ENCODE assay signal across 14 cellular contexts in the genomic region with DNA sequence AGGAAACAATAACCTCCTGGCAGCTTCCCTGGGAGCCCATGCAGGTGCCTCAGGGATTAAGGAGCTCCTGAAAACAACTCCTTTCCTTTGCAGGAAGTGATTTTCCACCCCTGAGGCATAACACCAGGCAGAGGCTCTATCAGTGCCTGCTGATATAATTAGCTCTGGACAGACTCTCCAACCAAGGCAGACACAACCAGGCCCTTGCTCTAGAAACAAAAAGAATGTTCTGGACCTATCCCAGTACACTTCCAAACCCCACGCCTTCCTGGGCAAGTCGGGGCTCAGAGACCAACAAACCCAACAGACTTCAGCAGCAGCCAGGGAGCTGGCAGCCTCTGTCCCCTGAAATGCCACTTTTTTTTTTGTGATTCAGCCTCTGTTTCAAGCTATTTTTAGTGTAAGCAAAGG.
DNase-seq lines count a peak whose midpoint lies in the region; ATAC-seq, FAIRE-seq and TF ChIP-seq lines count a peak whose summit lies in the region.
"Had no signal": no experiment of that assay in that cellular context is flagged by ENCODE, and none has a peak within 500 bp of the region (broad histone marks: within the 10 kb centered on the region; RNA-seq: fewer than 3 reads in every experiment).

No MANE protein-coding gene starts in this region.

- intact Hi-C loops in pancreas (cut with DNase I), result loop anchor here in 1 of 3 donors (5.0 to 10.0 kb wide), 2 partner anchors 216 to 247 kb away; partner anchors contain the start of gene KCNMA1

- FAIRE-seq in pancreas (lab: Jason Lieb, UNC), result no peak

- H3K4me3 ChIP-seq in BLaER1 treated with 17β-estradiol and CSF1 and Interleukin-3, amounts not matched to agents 10 nM and 100 nM, result no peak overlapping the region
- H3K4me3 ChIP-seq in SJSA1 (no peak overlapping the region), fibroblast of lung (replicated peaks in 1 of 4; ENCODE audit: control extremely low read depth in 1 of 4, insufficient read depth in 1 of 4, low read depth in 3 of 4, low read length in 4 of 4) (no peak overlapping the region), pancreas (no peak overlapping the region)

- peak overlapping the region in 7 of 11 experiments; percentile 1 to 82 (median 65); a peak in 14 of 22 replicates for H3K4me2 ChIP-seq in BLaER1 treated with 17β-estradiol and CSF1 and Interleukin-3, amounts not matched to agents 10 nM and 100 nM
- H3K4me2 ChIP-seq in fibroblast of lung (ENCODE audit: extremely low read depth, insufficient read depth, low read length), result peak overlapping the region; percentile 9

- H3K79me2 ChIP-seq in fibroblast of lung (ENCODE audit: control insufficient read depth, insufficient read depth, low read length), result peaks cover 1% of the 10 kb centered on the region

- no peak overlapping the region for H3K27ac ChIP-seq in BLaER1 treated with 17β-estradiol and CSF1 and Interleukin-3, amounts not matched to agents 10 nM and 100 nM
- peak overlapping the region; percentile 82 for H3K27ac ChIP-seq in SJSA1
- H3K27ac ChIP-seq in fibroblast of lung (ENCODE audit: insufficient read depth, low read length), result peak overlapping the region; percentile 54
- H3K27ac ChIP-seq in pancreas, result peak overlapping the region; percentile 8 to 66 (median 36)

- DNase-seq in SJSA1 (ENCODE audit: low read depth in 1 of 2, low spot score in 2 of 2) (peak in 1 of 2 experiments; percentile 53), fibroblast of lung (ENCODE audit: low read depth in 2 of 2) (peak in 1 of 2 donors; percentile 30), pancreas (peak in 1 of 6 donors; percentile 57), T-helper 2 cell (no peak)
- DNase-seq: activated CD4-positive, CD25-positive, alpha-beta regulatory T cell; activated T-cell treated with anti-CD3 and anti-CD28 coated beads, Interleukin-2, amount 50 U/mL, for 1 hour; C1 segment of cervical spinal cord; caudate nucleus; kidney glomerular epithelial cell; stimulated activated CD8-positive, alpha-beta memory T cell treated with anti-CD3 and anti-CD28 coated beads, Interleukin-4, amount 100 ng/mL, for 48 hours had no signal

- TF ChIP-seq CTCF in fibroblast of lung (conservative IDR thresholded peaks at IDR 0.05 in 1 of 2, IDR thresholded peaks at IDR 0.05 in 1 of 2; ENCODE audit: low read depth in 1 of 2, low read length in 2 of 2), result no peak
- no peak for TF ChIP-seq CTCF in pancreas (IDR thresholded peaks at IDR 0.05)

- H3K4me1 ChIP-seq in BLaER1 treated with 17β-estradiol and CSF1 and Interleukin-3, amounts not matched to agents 10 nM and 100 nM, result peaks cover 23 to 57% (median 44%) of the 10 kb centered on the region in 10 experiments
- peaks cover 70% of the 10 kb centered on the region for H3K4me1 ChIP-seq in SJSA1 (replicated peaks)
- H3K4me1 ChIP-seq in fibroblast of lung (ENCODE audit: control insufficient read depth, extremely low read depth, insufficient read depth, low read length), result peaks cover 41% of the 10 kb centered on the region
- H3K4me1 ChIP-seq in pancreas, result peaks cover 16 to 34% (median 23%) of the 10 kb centered on the region in 3 donors

- WGBS in pancreas, 2 donors, result 34 to 36% methylated on average over 2 of the region's 2 CpGs

- H3K9me3 ChIP-seq in BLaER1 treated with 17β-estradiol and CSF1 and Interleukin-3, amounts not matched to agents 10 nM and 100 nM (replicated peaks in 1 of 11), result no peaks in the 10 kb centered on the region
- no peaks in the 10 kb centered on the region for H3K9me3 ChIP-seq in SJSA1 (replicated peaks)
- no peaks in the 10 kb centered on the region for H3K9me3 ChIP-seq in fibroblast of lung (ENCODE audit: control insufficient read depth, insufficient read depth, low read depth, low read length)
- no peaks in the 10 kb centered on the region for H3K9me3 ChIP-seq in pancreas

- no peaks in the 10 kb centered on the region for H3K36me3 ChIP-seq in BLaER1 treated with 17β-estradiol and CSF1 and Interleukin-3, amounts not matched to agents 10 nM and 100 nM
- H3K36me3 ChIP-seq in SJSA1, result no peaks in the 10 kb centered on the region
- H3K36me3 ChIP-seq in fibroblast of lung (ENCODE audit: control insufficient read depth, insufficient read depth, low read length), result no peaks in the 10 kb centered on the region
- no peaks in the 10 kb centered on the region for H3K36me3 ChIP-seq in pancreas

- no peak overlapping the region for H2AFZ ChIP-seq in fibroblast of lung (ENCODE audit: low read length)

- H3K27me3 ChIP-seq in BLaER1 treated with 17β-estradiol and CSF1 and Interleukin-3, amounts not matched to agents 10 nM and 100 nM, result no peaks in the 10 kb centered on the region; a peak in 1 of 22 replicates
- H3K27me3 ChIP-seq in SJSA1 (replicated peaks) (no peaks in the 10 kb centered on the region), fibroblast of lung (ENCODE audit: control insufficient read depth, insufficient read depth, low read length) (no peaks in the 10 kb centered on the region), pancreas (no peaks in the 10 kb centered on the region)

- peak overlapping the region in 1 of 11 experiments; percentile 1; a peak in 1 of 22 replicates for H3K9ac ChIP-seq in BLaER1 treated with 17β-estradiol and CSF1 and Interleukin-3, amounts not matched to agents 10 nM and 100 nM
- no peak overlapping the region for H3K9ac ChIP-seq in fibroblast of lung (ENCODE audit: insufficient read depth, low read length)

- ATAC-seq in pancreas, result peak; percentile 30 to 72 (median 48)
- ATAC-seq in GM19463 (IDR thresholded peaks at IDR 0.05; ENCODE audit: unreplicated experiment), result no peak
- ATAC-seq in GM21786 (IDR thresholded peaks at IDR 0.05; ENCODE audit: unreplicated experiment), result no peak
- ATAC-seq in GM19455 (IDR thresholded peaks at IDR 0.05; ENCODE audit: unreplicated experiment), result no peak

- peaks cover 0 to 93% (median 0%) of the 10 kb centered on the region in 11 experiments; a peak in 4 of 22 replicates for H4K20me1 ChIP-seq in BLaER1 treated with 17β-estradiol and CSF1 and Interleukin-3, amounts not matched to agents 10 nM and 100 nM
- H4K20me1 ChIP-seq in fibroblast of lung (ENCODE audit: control insufficient read depth, extremely low read depth, insufficient read depth, low read length), result no peaks in the 10 kb centered on the region

Comparison
In these comparisons a context has a peak if more than half of its experiments do, and no peak if none do; other contexts are left out.
1. H3K27ac ChIP-seq: peak in SJSA1 (single experiment), fibroblast of lung (single experiment) and pancreas (4 of 4); none in BLaER1 treated with 17β-estradiol and CSF1 and Interleukin-3, amounts not matched to agents 10 nM and 100 nM (0 of 11).
2. ATAC-seq: peak in pancreas (4 of 4); none in GM19463 (single experiment), GM21786 (single experiment) and GM19455 (single experiment).